1 cellular context compared by ENCODE assay signal in the genomic region with DNA sequence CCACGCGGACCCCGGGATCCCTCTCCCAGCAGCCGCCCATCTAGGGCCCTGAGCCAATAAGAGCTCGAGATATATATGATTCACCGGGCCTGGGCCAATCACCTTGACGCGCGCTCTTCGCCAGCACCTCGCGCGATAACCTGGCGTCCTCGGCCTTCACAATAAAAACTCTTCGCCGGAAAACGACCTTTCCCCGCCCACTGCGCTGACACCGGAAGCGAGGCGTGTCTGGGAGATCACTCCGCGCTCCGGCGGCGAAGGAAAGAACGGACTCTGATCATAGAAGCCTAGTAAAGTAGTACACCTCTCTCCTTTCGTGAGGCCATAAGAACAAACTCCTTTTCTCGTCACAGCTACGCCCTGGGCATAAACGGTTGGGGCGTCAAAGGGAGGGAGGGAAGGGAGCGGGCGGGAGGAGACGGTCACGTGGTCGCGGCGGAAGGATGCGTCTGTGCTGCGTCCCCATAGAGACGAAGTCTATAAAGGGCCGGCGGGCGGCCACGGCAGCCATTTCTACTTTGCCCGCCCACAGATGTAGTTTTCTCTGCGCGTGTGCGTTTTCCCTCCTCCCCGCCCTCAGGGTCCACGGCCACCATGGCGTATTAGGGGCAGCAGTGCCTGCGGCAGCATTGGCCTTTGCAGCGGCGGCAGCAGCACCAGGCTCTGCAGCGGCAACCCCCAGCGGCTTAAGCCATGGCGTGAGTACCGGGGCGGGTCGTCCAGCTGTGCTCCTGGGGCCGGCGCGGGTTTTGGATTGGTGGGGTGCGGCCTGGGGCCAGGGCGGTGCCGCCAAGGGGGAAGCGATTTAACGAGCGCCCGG.
TF ChIP-seq lines count a peak whose summit lies in the region.

A gene with protein sequence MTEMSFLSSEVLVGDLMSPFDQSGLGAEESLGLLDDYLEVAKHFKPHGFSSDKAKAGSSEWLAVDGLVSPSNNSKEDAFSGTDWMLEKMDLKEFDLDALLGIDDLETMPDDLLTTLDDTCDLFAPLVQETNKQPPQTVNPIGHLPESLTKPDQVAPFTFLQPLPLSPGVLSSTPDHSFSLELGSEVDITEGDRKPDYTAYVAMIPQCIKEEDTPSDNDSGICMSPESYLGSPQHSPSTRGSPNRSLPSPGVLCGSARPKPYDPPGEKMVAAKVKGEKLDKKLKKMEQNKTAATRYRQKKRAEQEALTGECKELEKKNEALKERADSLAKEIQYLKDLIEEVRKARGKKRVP (plus strand): TSS at position 509 of the 820 bp plus-strand sequence. CDS start 884 bp downstream, outside the sequence.

TF ChIP-seq in HEK293, 187 proteins besides CTCF, POLR2A, EP300 and RAD21 (continued from another document and continues in another):
- 0 out of 2 replicates have a peak, but pooled peaks have one; percentile 82 for TF ChIP-seq REPIN1 (tag by site-specific recombination; IDR thresholded peaks at IDR 0.05; ENCODE audit: low read depth)
- TF ChIP-seq, protein P1, sequence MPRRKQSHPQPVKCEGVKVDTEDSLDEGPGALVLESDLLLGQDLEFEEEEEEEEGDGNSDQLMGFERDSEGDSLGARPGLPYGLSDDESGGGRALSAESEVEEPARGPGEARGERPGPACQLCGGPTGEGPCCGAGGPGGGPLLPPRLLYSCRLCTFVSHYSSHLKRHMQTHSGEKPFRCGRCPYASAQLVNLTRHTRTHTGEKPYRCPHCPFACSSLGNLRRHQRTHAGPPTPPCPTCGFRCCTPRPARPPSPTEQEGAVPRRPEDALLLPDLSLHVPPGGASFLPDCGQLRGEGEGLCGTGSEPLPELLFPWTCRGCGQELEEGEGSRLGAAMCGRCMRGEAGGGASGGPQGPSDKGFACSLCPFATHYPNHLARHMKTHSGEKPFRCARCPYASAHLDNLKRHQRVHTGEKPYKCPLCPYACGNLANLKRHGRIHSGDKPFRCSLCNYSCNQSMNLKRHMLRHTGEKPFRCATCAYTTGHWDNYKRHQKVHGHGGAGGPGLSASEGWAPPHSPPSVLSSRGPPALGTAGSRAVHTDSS (tag by site-specific recombination; IDR thresholded peaks at IDR 0.05) = peak; percentile 27; the same call in 1 of the 2 replicates
- no peak for TF ChIP-seq MZF1 (tag by site-specific recombination; IDR thresholded peaks at IDR 0.05; ENCODE audit: borderline replicate concordance)
- TF ChIP-seq ZNF561 (tag by site-specific recombination; IDR thresholded peaks at IDR 0.05; ENCODE audit: borderline replicate concordance) = no peak
- no peak for TF ChIP-seq ZNF16 (tag by site-specific recombination; IDR thresholded peaks at IDR 0.05; ENCODE audit: low read depth)
- TF ChIP-seq, protein P2, sequence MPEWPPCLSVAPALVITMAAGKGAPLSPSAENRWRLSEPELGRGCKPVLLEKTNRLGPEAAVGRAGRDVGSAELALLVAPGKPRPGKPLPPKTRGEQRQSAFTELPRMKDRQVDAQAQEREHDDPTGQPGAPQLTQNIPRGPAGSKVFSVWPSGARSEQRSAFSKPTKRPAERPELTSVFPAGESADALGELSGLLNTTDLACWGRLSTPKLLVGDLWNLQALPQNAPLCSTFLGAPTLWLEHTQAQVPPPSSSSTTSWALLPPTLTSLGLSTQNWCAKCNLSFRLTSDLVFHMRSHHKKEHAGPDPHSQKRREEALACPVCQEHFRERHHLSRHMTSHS (tag by site-specific recombination; IDR thresholded peaks at IDR 0.05) = no peak
- TF ChIP-seq, protein P3, sequence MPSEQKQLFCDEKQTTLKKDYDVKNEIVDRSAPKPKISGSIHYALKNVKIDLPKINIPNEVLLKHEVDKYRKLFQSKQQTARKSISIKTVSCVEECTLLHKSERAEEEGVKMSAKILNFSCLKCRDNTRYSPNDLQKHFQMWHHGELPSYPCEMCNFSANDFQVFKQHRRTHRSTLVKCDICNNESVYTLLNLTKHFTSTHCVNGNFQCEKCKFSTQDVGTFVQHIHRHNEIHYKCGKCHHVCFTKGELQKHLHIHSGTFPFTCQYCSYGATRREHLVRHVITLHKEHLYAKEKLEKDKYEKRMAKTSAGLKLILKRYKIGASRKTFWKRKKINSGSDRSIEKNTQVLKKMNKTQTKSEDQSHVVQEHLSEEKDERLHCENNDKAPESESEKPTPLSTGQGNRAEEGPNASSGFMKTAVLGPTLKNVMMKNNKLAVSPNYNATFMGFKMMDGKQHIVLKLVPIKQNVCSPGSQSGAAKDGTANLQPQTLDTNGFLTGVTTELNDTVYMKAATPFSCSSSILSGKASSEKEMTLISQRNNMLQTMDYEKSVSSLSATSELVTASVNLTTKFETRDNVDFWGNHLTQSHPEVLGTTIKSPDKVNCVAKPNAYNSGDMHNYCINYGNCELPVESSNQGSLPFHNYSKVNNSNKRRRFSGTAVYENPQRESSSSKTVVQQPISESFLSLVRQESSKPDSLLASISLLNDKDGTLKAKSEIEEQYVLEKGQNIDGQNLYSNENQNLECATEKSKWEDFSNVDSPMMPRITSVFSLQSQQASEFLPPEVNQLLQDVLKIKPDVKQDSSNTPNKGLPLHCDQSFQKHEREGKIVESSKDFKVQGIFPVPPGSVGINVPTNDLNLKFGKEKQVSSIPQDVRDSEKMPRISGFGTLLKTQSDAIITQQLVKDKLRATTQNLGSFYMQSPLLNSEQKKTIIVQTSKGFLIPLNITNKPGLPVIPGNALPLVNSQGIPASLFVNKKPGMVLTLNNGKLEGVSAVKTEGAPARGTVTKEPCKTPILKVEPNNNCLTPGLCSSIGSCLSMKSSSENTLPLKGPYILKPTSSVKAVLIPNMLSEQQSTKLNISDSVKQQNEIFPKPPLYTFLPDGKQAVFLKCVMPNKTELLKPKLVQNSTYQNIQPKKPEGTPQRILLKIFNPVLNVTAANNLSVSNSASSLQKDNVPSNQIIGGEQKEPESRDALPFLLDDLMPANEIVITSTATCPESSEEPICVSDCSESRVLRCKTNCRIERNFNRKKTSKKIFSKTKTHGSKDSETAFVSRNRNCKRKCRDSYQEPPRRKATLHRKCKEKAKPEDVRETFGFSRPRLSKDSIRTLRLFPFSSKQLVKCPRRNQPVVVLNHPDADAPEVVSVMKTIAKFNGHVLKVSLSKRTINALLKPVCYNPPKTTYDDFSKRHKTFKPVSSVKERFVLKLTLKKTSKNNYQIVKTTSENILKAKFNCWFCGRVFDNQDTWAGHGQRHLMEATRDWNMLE (tag by site-specific recombination; conservative IDR thresholded peaks at IDR 0.05; ENCODE audit: low read depth) = peak; percentile 87
- no peak for TF ChIP-seq ZNF600 (tag by site-specific recombination; IDR thresholded peaks at IDR 0.05)
- TF ChIP-seq, protein P4, sequence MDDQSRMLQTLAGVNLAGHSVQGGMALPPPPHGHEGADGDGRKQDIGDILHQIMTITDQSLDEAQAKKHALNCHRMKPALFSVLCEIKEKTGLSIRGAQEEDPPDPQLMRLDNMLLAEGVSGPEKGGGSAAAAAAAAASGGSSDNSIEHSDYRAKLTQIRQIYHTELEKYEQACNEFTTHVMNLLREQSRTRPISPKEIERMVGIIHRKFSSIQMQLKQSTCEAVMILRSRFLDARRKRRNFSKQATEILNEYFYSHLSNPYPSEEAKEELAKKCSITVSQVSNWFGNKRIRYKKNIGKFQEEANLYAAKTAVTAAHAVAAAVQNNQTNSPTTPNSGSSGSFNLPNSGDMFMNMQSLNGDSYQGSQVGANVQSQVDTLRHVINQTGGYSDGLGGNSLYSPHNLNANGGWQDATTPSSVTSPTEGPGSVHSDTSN (CRISPR knock-in tag; IDR thresholded peaks at IDR 0.05) = no peak; the same call in 1 of the 2 replicates
- TF ChIP-seq KLF16 (tag by site-specific recombination; IDR thresholded peaks at IDR 0.05) = peak; percentile 99; the same call in 1 of the 2 replicates
- TF ChIP-seq ZNF658 (tag by site-specific recombination; IDR thresholded peaks at IDR 0.05) = 0 out of 2 replicates have a peak, but pooled peaks have one; percentile 13
- peak; percentile 80 for TF ChIP-seq ZEB2 (tag by site-specific recombination; IDR thresholded peaks at IDR 0.05)
- peak; percentile 87 for TF ChIP-seq ZBTB17 (tag by site-specific recombination; IDR thresholded peaks at IDR 0.05)
- TF ChIP-seq ZSCAN30 (tag by site-specific recombination; IDR thresholded peaks at IDR 0.05) = peak; percentile 68
- TF ChIP-seq, protein P5, sequence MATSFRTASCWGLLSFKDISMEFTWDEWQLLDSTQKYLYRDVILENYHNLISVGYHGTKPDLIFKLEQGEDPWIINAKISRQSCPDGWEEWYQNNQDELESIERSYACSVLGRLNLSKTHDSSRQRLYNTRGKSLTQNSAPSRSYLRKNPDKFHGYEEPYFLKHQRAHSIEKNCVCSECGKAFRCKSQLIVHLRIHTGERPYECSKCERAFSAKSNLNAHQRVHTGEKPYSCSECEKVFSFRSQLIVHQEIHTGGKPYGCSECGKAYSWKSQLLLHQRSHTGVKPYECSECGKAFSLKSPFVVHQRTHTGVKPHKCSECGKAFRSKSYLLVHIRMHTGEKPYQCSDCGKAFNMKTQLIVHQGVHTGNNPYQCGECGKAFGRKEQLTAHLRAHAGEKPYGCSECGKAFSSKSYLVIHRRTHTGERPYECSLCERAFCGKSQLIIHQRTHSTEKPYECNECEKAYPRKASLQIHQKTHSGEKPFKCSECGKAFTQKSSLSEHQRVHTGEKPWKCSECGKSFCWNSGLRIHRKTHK (tag by site-specific recombination; IDR thresholded peaks at IDR 0.05) = 0 out of 2 replicates have a peak, but pooled peaks have one; percentile 5
- TF ChIP-seq SP7 (tag by site-specific recombination; IDR thresholded peaks at IDR 0.05) = peak; percentile 94
- 0 out of 2 replicates have a peak, but pooled peaks have one; percentile 11 for TF ChIP-seq FEZF1 (tag by site-specific recombination; IDR thresholded peaks at IDR 0.05)
- TF ChIP-seq, protein P6, sequence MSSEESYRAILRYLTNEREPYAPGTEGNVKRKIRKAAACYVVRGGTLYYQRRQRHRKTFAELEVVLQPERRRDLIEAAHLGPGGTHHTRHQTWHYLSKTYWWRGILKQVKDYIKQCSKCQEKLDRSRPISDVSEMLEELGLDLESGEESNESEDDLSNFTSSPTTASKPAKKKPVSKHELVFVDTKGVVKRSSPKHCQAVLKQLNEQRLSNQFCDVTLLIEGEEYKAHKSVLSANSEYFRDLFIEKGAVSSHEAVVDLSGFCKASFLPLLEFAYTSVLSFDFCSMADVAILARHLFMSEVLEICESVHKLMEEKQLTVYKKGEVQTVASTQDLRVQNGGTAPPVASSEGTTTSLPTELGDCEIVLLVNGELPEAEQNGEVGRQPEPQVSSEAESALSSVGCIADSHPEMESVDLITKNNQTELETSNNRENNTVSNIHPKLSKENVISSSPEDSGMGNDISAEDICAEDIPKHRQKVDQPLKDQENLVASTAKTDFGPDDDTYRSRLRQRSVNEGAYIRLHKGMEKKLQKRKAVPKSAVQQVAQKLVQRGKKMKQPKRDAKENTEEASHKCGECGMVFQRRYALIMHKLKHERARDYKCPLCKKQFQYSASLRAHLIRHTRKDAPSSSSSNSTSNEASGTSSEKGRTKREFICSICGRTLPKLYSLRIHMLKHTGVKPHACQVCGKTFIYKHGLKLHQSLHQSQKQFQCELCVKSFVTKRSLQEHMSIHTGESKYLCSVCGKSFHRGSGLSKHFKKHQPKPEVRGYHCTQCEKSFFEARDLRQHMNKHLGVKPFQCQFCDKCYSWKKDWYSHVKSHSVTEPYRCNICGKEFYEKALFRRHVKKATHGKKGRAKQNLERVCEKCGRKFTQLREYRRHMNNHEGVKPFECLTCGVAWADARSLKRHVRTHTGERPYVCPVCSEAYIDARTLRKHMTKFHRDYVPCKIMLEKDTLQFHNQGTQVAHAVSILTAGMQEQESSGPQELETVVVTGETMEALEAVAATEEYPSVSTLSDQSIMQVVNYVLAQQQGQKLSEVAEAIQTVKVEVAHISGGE (tag by site-specific recombination; conservative IDR thresholded peaks at IDR 0.05; ENCODE audit: low read depth) = peak; percentile 82
- TF ChIP-seq ZNF624 (tag by site-specific recombination; IDR thresholded peaks at IDR 0.05) = no peak
- no peak for TF ChIP-seq ZNF155 (tag by site-specific recombination; IDR thresholded peaks at IDR 0.05)
- no peak; the same call in 1 of the 2 replicates for TF ChIP-seq MYNN (tag by site-specific recombination; IDR thresholded peaks at IDR 0.05; ENCODE audit: borderline replicate concordance)
- TF ChIP-seq ZNF426 (tag by site-specific recombination; IDR thresholded peaks at IDR 0.05) = no peak
- TF ChIP-seq ZNF76 (tag by site-specific recombination; IDR thresholded peaks at IDR 0.05; ENCODE audit: borderline replicate concordance, low read depth) = peak; percentile 97
- 0 out of 2 replicates have a peak, but pooled peaks have one; percentile 8 for TF ChIP-seq ZNF266 (tag by site-specific recombination; IDR thresholded peaks at IDR 0.05; ENCODE audit: low read depth)
- no peak for TF ChIP-seq ZNF433 (tag by site-specific recombination; IDR thresholded peaks at IDR 0.05; ENCODE audit: low read depth)
- TF ChIP-seq KLF7 (tag by site-specific recombination; IDR thresholded peaks at IDR 0.05; ENCODE audit: borderline replicate concordance) = peak; percentile 98
- TF ChIP-seq ZNF211 (tag by site-specific recombination; IDR thresholded peaks at IDR 0.05; ENCODE audit: low read depth) = no peak
- TF ChIP-seq ZNF792 (tag by site-specific recombination; IDR thresholded peaks at IDR 0.05) = no peak
- TF ChIP-seq, protein P7, sequence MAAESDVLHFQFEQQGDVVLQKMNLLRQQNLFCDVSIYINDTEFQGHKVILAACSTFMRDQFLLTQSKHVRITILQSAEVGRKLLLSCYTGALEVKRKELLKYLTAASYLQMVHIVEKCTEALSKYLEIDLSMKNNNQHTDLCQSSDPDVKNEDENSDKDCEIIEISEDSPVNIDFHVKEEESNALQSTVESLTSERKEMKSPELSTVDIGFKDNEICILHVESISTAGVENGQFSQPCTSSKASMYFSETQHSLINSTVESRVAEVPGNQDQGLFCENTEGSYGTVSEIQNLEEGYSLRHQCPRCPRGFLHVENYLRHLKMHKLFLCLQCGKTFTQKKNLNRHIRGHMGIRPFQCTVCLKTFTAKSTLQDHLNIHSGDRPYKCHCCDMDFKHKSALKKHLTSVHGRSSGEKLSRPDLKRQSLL (tag by site-specific recombination; IDR thresholded peaks at IDR 0.05) = no peak
- TF ChIP-seq, protein P8, sequence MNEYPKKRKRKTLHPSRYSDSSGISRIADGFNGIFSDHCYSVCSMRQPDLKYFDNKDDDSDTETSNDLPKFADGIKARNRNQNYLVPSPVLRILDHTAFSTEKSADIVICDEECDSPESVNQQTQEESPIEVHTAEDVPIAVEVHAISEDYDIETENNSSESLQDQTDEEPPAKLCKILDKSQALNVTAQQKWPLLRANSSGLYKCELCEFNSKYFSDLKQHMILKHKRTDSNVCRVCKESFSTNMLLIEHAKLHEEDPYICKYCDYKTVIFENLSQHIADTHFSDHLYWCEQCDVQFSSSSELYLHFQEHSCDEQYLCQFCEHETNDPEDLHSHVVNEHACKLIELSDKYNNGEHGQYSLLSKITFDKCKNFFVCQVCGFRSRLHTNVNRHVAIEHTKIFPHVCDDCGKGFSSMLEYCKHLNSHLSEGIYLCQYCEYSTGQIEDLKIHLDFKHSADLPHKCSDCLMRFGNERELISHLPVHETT (tag by site-specific recombination; IDR thresholded peaks at IDR 0.05) = peak; percentile 96
- no peak for TF ChIP-seq ZNF423 (tag by site-specific recombination; IDR thresholded peaks at IDR 0.05)
- TF ChIP-seq ZNF654 (tag by site-specific recombination; IDR thresholded peaks at IDR 0.05; ENCODE audit: low read depth) = 0 out of 2 replicates have a peak, but pooled peaks have one; percentile 6
- TF ChIP-seq, protein P9, sequence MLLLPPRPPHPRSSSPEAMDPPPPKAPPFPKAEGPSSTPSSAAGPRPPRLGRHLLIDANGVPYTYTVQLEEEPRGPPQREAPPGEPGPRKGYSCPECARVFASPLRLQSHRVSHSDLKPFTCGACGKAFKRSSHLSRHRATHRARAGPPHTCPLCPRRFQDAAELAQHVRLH (tag by site-specific recombination; IDR thresholded peaks at IDR 0.05) = peak; percentile 98
- peak; percentile 64; the same call in 1 of the 2 replicates for TF ChIP-seq ZBTB7A (tag by site-specific recombination; IDR thresholded peaks at IDR 0.05; ENCODE audit: low read depth)
- peak; percentile 99 for TF ChIP-seq ZFP37 (tag by site-specific recombination; IDR thresholded peaks at IDR 0.05)
- TF ChIP-seq ZBTB48 (tag by site-specific recombination; IDR thresholded peaks at IDR 0.05) = peak; percentile 81; the same call in 1 of the 2 replicates
